ENCODE assay signal across 1 cellular context in the genomic region with DNA sequence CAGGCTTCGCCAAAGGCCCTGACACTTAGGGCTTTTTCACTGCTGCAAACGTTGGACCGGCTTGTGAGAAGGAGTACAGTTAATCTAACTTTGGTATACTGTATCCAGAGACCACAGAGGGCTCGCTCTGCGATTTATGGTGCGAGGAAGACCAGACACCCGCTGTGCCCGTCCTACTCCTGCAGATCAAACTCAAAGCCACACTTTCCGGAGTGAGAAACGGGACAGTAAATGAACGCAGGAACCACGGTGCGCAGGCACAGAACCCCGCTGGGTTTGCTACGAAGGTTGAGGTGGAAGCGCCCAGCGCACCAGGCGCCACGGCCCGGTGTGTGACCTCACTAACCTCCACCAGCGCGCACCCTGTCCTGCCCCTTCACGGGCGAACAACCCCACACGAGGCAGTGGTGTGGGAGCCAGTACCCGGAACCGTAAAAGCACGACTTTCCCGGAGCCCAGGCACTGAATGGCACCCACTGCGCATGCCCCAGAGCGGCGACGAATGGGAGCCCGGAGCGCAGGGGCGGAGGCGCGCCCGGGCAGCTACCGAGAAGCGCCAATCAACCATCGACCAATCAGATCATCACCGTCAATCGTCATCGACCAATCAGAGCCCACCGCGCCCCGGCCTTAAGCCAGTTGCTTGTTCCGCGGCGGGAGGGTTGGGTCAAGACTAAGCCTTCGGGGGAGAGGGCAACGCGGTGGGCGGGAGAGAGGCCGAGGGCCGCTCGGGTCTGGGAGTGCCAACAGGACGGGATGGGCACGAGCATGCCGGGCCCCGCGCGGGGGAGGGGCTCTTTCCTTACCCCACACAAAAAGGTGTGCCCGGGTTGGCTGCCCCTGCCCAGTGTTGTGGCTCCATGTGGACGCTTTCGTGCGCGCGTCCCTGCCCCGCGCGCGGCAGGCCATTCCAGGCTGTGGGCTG.
TF ChIP-seq lines count a peak whose summit lies in the region.

No MANE protein-coding gene starts in this region.

TF ChIP-seq in K562, 482 proteins besides CTCF, POLR2A, EP300 and RAD21 (continued from another document and continues in another):
- TF ChIP-seq, protein P1, sequence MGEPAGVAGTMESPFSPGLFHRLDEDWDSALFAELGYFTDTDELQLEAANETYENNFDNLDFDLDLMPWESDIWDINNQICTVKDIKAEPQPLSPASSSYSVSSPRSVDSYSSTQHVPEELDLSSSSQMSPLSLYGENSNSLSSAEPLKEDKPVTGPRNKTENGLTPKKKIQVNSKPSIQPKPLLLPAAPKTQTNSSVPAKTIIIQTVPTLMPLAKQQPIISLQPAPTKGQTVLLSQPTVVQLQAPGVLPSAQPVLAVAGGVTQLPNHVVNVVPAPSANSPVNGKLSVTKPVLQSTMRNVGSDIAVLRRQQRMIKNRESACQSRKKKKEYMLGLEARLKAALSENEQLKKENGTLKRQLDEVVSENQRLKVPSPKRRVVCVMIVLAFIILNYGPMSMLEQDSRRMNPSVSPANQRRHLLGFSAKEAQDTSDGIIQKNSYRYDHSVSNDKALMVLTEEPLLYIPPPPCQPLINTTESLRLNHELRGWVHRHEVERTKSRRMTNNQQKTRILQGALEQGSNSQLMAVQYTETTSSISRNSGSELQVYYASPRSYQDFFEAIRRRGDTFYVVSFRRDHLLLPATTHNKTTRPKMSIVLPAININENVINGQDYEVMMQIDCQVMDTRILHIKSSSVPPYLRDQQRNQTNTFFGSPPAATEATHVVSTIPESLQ (CRISPR knock-in tag; IDR thresholded peaks at IDR 0.05), result no peak
- no peak for TF ChIP-seq RBBP5 (IDR thresholded peaks at IDR 0.05; ENCODE audit: borderline replicate concordance, insufficient read depth, low read length, poor library complexity, severe bottlenecking)
- TF ChIP-seq SIX5 (IDR thresholded peaks at IDR 0.05; ENCODE audit: borderline replicate concordance in 1 of 2, insufficient read depth in 1 of 2, low read depth in 1 of 2, low read length in 2 of 2), result no peak
- TF ChIP-seq ILK (tag; IDR thresholded peaks at IDR 0.05; ENCODE audit: borderline replicate concordance, low read depth), result no peak
- TF ChIP-seq, protein P2, sequence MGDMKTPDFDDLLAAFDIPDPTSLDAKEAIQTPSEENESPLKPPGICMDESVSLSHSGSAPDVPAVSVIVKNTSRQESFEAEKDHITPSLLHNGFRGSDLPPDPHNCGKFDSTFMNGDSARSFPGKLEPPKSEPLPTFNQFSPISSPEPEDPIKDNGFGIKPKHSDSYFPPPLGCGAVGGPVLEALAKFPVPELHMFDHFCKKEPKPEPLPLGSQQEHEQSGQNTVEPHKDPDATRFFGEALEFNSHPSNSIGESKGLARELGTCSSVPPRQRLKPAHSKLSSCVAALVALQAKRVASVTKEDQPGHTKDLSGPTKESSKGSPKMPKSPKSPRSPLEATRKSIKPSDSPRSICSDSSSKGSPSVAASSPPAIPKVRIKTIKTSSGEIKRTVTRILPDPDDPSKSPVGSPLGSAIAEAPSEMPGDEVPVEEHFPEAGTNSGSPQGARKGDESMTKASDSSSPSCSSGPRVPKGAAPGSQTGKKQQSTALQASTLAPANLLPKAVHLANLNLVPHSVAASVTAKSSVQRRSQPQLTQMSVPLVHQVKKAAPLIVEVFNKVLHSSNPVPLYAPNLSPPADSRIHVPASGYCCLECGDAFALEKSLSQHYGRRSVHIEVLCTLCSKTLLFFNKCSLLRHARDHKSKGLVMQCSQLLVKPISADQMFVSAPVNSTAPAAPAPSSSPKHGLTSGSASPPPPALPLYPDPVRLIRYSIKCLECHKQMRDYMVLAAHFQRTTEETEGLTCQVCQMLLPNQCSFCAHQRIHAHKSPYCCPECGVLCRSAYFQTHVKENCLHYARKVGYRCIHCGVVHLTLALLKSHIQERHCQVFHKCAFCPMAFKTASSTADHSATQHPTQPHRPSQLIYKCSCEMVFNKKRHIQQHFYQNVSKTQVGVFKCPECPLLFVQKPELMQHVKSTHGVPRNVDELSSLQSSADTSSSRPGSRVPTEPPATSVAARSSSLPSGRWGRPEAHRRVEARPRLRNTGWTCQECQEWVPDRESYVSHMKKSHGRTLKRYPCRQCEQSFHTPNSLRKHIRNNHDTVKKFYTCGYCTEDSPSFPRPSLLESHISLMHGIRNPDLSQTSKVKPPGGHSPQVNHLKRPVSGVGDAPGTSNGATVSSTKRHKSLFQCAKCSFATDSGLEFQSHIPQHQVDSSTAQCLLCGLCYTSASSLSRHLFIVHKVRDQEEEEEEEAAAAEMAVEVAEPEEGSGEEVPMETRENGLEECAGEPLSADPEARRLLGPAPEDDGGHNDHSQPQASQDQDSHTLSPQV (IDR thresholded peaks at IDR 0.05), result peak; percentile 72
- no peak for TF ChIP-seq ZNF24 (IDR thresholded peaks at IDR 0.05)
- peak in 1 of 2 experiments; percentile 19; a peak in 1 of 4 replicates for TF ChIP-seq HDAC1 (IDR thresholded peaks at IDR 0.05)
- no peak for TF ChIP-seq FOXK2 (conservative IDR thresholded peaks at IDR 0.05 in 1 of 2, IDR thresholded peaks at IDR 0.05 in 1 of 2; ENCODE audit: low read depth in 2 of 2)
- TF ChIP-seq LCOR (CRISPR knock-in tag; IDR thresholded peaks at IDR 0.05), result no peak
- TF ChIP-seq, protein P3, sequence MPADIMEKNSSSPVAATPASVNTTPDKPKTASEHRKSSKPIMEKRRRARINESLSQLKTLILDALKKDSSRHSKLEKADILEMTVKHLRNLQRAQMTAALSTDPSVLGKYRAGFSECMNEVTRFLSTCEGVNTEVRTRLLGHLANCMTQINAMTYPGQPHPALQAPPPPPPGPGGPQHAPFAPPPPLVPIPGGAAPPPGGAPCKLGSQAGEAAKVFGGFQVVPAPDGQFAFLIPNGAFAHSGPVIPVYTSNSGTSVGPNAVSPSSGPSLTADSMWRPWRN (IDR thresholded peaks at IDR 0.05; ENCODE audit: low read depth), result no peak
- no peak for TF ChIP-seq TBL1XR1 (IDR thresholded peaks at IDR 0.05; ENCODE audit: low read length in 2 of 2)
- no peak for TF ChIP-seq GATAD2A (IDR thresholded peaks at IDR 0.05)
- no peak for TF ChIP-seq MCM5 (IDR thresholded peaks at IDR 0.05; ENCODE audit: low read depth)
- no peak for TF ChIP-seq FOXJ3 (CRISPR knock-in tag; IDR thresholded peaks at IDR 0.05)
- TF ChIP-seq ZNF274 (IDR thresholded peaks at IDR 0.05; ENCODE audit: borderline replicate concordance, low read depth, low read length), result no peak
- no peak for TF ChIP-seq KLF13 (tag; IDR thresholded peaks at IDR 0.05; ENCODE audit: borderline replicate concordance, low read depth)
- TF ChIP-seq TARDBP (IDR thresholded peaks at IDR 0.05), result no peak
- no peak for TF ChIP-seq NCOA6 (IDR thresholded peaks at IDR 0.05)
- TF ChIP-seq NFIX (CRISPR knock-in tag; IDR thresholded peaks at IDR 0.05; ENCODE audit: low read depth), result no peak
- TF ChIP-seq, protein P4, sequence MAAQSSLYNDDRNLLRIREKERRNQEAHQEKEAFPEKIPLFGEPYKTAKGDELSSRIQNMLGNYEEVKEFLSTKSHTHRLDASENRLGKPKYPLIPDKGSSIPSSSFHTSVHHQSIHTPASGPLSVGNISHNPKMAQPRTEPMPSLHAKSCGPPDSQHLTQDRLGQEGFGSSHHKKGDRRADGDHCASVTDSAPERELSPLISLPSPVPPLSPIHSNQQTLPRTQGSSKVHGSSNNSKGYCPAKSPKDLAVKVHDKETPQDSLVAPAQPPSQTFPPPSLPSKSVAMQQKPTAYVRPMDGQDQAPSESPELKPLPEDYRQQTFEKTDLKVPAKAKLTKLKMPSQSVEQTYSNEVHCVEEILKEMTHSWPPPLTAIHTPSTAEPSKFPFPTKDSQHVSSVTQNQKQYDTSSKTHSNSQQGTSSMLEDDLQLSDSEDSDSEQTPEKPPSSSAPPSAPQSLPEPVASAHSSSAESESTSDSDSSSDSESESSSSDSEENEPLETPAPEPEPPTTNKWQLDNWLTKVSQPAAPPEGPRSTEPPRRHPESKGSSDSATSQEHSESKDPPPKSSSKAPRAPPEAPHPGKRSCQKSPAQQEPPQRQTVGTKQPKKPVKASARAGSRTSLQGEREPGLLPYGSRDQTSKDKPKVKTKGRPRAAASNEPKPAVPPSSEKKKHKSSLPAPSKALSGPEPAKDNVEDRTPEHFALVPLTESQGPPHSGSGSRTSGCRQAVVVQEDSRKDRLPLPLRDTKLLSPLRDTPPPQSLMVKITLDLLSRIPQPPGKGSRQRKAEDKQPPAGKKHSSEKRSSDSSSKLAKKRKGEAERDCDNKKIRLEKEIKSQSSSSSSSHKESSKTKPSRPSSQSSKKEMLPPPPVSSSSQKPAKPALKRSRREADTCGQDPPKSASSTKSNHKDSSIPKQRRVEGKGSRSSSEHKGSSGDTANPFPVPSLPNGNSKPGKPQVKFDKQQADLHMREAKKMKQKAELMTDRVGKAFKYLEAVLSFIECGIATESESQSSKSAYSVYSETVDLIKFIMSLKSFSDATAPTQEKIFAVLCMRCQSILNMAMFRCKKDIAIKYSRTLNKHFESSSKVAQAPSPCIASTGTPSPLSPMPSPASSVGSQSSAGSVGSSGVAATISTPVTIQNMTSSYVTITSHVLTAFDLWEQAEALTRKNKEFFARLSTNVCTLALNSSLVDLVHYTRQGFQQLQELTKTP (IDR thresholded peaks at IDR 0.05; ENCODE audit: low read depth in 1 of 2, partially characterized antibody in 2 of 2), result no peak
- no peak for TF ChIP-seq SMAD3 (CRISPR knock-in tag; conservative IDR thresholded peaks at IDR 0.05)
- TF ChIP-seq DDX20 (tag; IDR thresholded peaks at IDR 0.05; ENCODE audit: low read depth), result no peak
- TF ChIP-seq SIN3A (IDR thresholded peaks at IDR 0.05; ENCODE audit: borderline replicate concordance in 2 of 2, control insufficient read depth in 1 of 2, low read depth in 2 of 2, low read length in 2 of 2), result no peak
- TF ChIP-seq, protein P5, sequence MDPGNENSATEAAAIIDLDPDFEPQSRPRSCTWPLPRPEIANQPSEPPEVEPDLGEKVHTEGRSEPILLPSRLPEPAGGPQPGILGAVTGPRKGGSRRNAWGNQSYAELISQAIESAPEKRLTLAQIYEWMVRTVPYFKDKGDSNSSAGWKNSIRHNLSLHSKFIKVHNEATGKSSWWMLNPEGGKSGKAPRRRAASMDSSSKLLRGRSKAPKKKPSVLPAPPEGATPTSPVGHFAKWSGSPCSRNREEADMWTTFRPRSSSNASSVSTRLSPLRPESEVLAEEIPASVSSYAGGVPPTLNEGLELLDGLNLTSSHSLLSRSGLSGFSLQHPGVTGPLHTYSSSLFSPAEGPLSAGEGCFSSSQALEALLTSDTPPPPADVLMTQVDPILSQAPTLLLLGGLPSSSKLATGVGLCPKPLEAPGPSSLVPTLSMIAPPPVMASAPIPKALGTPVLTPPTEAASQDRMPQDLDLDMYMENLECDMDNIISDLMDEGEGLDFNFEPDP (CRISPR knock-in tag; IDR thresholded peaks at IDR 0.05), result no peak
- TF ChIP-seq ZNF311 (CRISPR knock-in tag; IDR thresholded peaks at IDR 0.05), result no peak
- TF ChIP-seq ZC3H11A (IDR thresholded peaks at IDR 0.05; ENCODE audit: low read depth, low read length), result no peak
- no peak for TF ChIP-seq HDAC6 (IDR thresholded peaks at IDR 0.05; ENCODE audit: low read depth, low read length)
- TF ChIP-seq, protein P6, sequence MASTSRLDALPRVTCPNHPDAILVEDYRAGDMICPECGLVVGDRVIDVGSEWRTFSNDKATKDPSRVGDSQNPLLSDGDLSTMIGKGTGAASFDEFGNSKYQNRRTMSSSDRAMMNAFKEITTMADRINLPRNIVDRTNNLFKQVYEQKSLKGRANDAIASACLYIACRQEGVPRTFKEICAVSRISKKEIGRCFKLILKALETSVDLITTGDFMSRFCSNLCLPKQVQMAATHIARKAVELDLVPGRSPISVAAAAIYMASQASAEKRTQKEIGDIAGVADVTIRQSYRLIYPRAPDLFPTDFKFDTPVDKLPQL (IDR thresholded peaks at IDR 0.05; ENCODE audit: extremely low read depth, insufficient read length), result no peak
- no peak for TF ChIP-seq NR3C1 (CRISPR knock-in tag; IDR thresholded peaks at IDR 0.05)
- TF ChIP-seq, protein P7, sequence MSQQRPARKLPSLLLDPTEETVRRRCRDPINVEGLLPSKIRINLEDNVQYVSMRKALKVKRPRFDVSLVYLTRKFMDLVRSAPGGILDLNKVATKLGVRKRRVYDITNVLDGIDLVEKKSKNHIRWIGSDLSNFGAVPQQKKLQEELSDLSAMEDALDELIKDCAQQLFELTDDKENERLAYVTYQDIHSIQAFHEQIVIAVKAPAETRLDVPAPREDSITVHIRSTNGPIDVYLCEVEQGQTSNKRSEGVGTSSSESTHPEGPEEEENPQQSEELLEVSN (IDR thresholded peaks at IDR 0.05; ENCODE audit: borderline replicate concordance in 1 of 2, extremely low read depth in 1 of 2, insufficient read depth in 1 of 2, insufficient read length in 1 of 2, low read depth in 1 of 2, low read length in 1 of 2, poor library complexity in 1 of 2, severe bottlenecking in 1 of 2), result peak; percentile 79 to 87
- no peak for TF ChIP-seq GATA2 (CRISPR knock-in tag; IDR thresholded peaks at IDR 0.05)
- no peak for TF ChIP-seq ZNF316 (IDR thresholded peaks at IDR 0.05)
- TF ChIP-seq, protein P8, sequence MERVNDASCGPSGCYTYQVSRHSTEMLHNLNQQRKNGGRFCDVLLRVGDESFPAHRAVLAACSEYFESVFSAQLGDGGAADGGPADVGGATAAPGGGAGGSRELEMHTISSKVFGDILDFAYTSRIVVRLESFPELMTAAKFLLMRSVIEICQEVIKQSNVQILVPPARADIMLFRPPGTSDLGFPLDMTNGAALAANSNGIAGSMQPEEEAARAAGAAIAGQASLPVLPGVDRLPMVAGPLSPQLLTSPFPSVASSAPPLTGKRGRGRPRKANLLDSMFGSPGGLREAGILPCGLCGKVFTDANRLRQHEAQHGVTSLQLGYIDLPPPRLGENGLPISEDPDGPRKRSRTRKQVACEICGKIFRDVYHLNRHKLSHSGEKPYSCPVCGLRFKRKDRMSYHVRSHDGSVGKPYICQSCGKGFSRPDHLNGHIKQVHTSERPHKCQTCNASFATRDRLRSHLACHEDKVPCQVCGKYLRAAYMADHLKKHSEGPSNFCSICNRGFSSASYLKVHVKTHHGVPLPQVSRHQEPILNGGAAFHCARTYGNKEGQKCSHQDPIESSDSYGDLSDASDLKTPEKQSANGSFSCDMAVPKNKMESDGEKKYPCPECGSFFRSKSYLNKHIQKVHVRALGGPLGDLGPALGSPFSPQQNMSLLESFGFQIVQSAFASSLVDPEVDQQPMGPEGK (CRISPR knock-in tag; IDR thresholded peaks at IDR 0.05; ENCODE audit: borderline replicate concordance), result no peak
- 0 out of 2 replicates have a peak, but pooled peaks have one; percentile 1 for TF ChIP-seq SMARCE1 (IDR thresholded peaks at IDR 0.05)
- TF ChIP-seq HNRNPLL (IDR thresholded peaks at IDR 0.05; ENCODE audit: low read depth, low read length, poor library complexity, severe bottlenecking), result peak; percentile 71
- no peak for TF ChIP-seq BCOR (IDR thresholded peaks at IDR 0.05)
- TF ChIP-seq ZNF253 (CRISPR knock-in tag; conservative IDR thresholded peaks at IDR 0.05), result no peak
